In the genomic region with DNA sequence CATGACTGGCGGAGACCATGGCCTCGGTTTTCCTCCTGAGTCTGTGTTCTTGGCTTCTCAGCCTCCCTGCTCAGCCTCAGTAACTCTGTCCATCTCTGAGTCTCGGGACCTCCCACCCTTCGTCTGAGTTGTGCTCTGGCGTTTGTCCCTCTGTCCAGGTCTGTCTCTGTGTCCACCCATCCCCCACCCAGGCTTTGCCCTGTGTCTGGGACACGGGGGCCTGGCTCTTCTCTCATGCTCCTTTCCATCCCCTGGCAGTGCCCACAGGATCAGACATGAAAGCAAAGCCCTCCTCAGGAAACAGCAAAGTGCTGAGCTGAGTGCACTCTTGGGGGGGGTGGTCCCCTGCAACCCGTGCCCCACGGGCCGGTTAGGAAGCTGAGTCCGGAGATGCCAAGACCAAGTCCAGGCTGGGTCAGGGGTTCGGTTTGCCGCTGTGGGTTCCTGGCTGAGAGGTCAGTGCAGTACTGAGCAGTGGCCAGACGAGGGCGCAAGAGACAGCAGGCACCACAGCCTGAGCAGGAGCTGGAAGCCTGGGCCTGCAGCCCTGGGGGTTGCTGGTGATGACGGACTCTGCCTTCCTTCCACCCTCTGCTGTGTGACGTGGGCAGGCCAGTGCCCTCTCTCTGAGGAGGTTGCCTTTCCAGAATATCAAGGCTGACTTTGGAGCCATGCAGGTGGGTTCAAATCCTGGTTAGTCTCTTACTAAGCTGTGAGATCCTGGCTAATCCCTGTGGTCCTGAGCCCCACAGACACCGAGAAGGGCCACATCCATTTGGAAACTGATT, we compare ENCODE assay signal across 8 cellular contexts. TPM values are rescaled to one million over a fixed set of nuclear protein-coding genes. Genes with fewer than 3 reads are reported as not detected.
DNase-seq lines count a peak whose midpoint lies in the region; ATAC-seq, FAIRE-seq and TF ChIP-seq lines count a peak whose summit lies in the region.

No MANE protein-coding gene starts in this region.

- no peaks in the 10 kb centered on the region for H3K27me3 ChIP-seq in SJCRH30
- no peaks in the 10 kb centered on the region for H3K27me3 ChIP-seq in thoracic aorta (replicated peaks; ENCODE audit: insufficient read depth)

- H3K9me3 ChIP-seq in SJCRH30 (replicated peaks): no peaks in the 10 kb centered on the region
- H3K9me3 ChIP-seq in thoracic aorta: no peaks in the 10 kb centered on the region

- H3K27ac ChIP-seq in C4-2B (no peak overlapping the region), SJCRH30 (no peak overlapping the region), thoracic aorta (no peak overlapping the region)

- H3K4me3 ChIP-seq in SJCRH30 (no peak overlapping the region), thoracic aorta (no peak overlapping the region)

- DNase-seq in HT1080 (ENCODE audit: low read depth) (peak; percentile 68), SJCRH30 (peak; percentile 64 to 77), activated gamma-delta T cell (lab: John Stamatoyannopoulos, UW) (peak; percentile 29), frontal cortex (ENCODE audit: low spot score in 2 of 2) (peak; percentile 70 to 87), omental fat pad (ENCODE audit: low spot score) (peak; percentile 69), thoracic aorta (ENCODE audit: low spot score) (no peak)

- H3K4me1 ChIP-seq in SJCRH30 (peaks cover 9% of the 10 kb centered on the region), thoracic aorta (ENCODE audit: control insufficient read depth in 1 of 2, low read depth in 2 of 2) (peaks cover 17 to 31% of the 10 kb centered on the region in 2 donors)

- no peaks in the 10 kb centered on the region for H3K36me3 ChIP-seq in SJCRH30
- no peaks in the 10 kb centered on the region for H3K36me3 ChIP-seq in thoracic aorta

- FAIRE-seq in frontal cortex (lab: Jason Lieb, UNC): no peak

- ATAC-seq in GM19324 (IDR thresholded peaks at IDR 0.05; ENCODE audit: low FRiP score, unreplicated experiment): peak; percentile 45
- peak; percentile 81 for ATAC-seq in omental fat pad (ENCODE audit: low FRiP score)
- ATAC-seq in thoracic aorta (ENCODE audit: insufficient number of reproducible peaks, low FRiP score, low read depth): peak; percentile 47

- TF ChIP-seq CTCF in C4-2B (conservative IDR thresholded peaks at IDR 0.05) (peak; percentile 99), omental fat pad (IDR thresholded peaks at IDR 0.05) (peak in 2 of 3 donors; percentile 76 to 83), thoracic aorta (IDR thresholded peaks at IDR 0.05) (peak; percentile 99)

RNA-seq across cellular contexts. Expression of gene P2RX1, which starts 2.5 kb away (rescaled TPM):
- not detected in 2 replicates for total RNA-seq in HT1080 (2014; rRNA removed; shearing (Covaris generic))
- not detected in 2 replicates for polyA plus RNA-seq in HT1080 (2015; cell fraction: cytosol; rRNA removed)
- polyA plus RNA-seq in HT1080 (2015; cell fraction: nucleus; rRNA removed): 0.04 TPM in 1 of 2 replicates, not detected in the other
- total RNA-seq in SJCRH30 (2014; rRNA removed; shearing (Covaris generic)): 0.06 TPM in 1 of 2 replicates, not detected in the other
- total RNA-seq in frontal cortex: not detected
- 1 to 10 TPM; 1.1 to 4.7 (median 2.7) TPM for total RNA-seq in omental fat pad
- total RNA-seq in thoracic aorta: 1 to 10 TPM in 1 of 2 donors, under 1 TPM in 1; 0.63 to 7.3 TPM

RNA-seq across cellular contexts. Expression of gene CAMKK1, which starts 20.9 kb away (rescaled TPM):
- total RNA-seq in HT1080 (2014; rRNA removed; shearing (Covaris generic)): 9.2 and 11.8 TPM in 2 replicates
- 8.0 and 8.2 TPM in 2 replicates for polyA plus RNA-seq in HT1080 (2015; cell fraction: cytosol; rRNA removed)
- 22.4 and 23.6 TPM in 2 replicates for polyA plus RNA-seq in HT1080 (2015; cell fraction: nucleus; rRNA removed)
- 3.4 TPM in 2 replicates for total RNA-seq in SJCRH30 (2014; rRNA removed; shearing (Covaris generic))
- total RNA-seq in frontal cortex (9.0 TPM), omental fat pad (1 to 10 TPM; 4.3 to 9.9 (median 8.2) TPM), thoracic aorta (1 to 10 TPM; 1.8 to 4.7 TPM)

RNA-seq across cellular contexts. Expression of gene ATP2A3, which starts 50.5 kb away (rescaled TPM):
- 0.03 TPM in 1 of 2 replicates, not detected in the other for total RNA-seq in HT1080 (2014; rRNA removed; shearing (Covaris generic))
- 0.57 and 0.74 TPM in 2 replicates for polyA plus RNA-seq in HT1080 (2015; cell fraction: cytosol; rRNA removed)
- 0.50 and 0.70 TPM in 2 replicates for polyA plus RNA-seq in HT1080 (2015; cell fraction: nucleus; rRNA removed)
- 1.9 and 2.0 TPM in 2 replicates for total RNA-seq in SJCRH30 (2014; rRNA removed; shearing (Covaris generic))
- total RNA-seq in frontal cortex (2.4 TPM), omental fat pad (10 to 100 TPM in 1 of 4 donors, 1 to 10 TPM in 3; 2.9 to 12.3 (median 5.5) TPM), thoracic aorta (10 to 100 TPM; 37.2 to 50.4 TPM)
